In the genomic region with DNA sequence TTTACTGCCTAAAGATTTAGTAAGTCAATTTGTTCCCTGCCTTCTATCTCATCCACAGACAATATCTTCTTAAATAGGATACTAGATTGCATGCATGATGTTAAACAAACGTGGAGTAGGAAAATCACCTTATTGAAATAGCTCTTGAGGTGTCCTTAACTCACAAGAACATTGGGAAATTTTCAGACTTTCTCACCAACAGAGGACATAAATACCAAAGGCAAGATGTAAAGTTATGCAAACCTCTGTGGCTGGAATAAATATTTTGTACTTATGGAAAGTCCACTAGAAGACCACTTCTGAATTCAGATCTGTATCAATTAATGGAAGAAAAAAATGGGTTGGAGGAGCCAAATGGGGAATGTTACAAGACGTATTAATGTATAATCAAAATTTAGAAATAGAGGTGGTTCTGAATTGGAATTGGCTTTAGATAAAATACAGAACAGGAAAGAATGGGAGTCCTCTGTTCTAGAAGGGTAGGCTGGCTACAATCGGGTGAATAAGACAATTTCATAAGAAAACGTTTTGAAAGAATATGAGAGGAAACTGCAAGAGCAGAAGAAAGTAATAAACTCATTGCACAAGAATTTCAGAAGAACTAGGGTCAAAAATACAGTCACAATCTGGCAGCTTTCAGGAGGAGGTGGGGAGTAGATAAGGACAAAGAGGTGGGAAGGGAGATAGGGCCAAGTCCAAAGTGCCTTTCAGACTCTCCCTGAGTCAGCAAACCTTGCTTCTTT, we compare ENCODE assay signal across 13 cellular contexts.
A peak's percentile ranks its signal among the peaks of the same experiment; 100 is the strongest.
DNase-seq lines count a peak whose midpoint lies in the region; ATAC-seq lines count a peak whose summit lies in the region.
"Had no signal": no experiment of that assay in that cellular context is flagged by ENCODE, and none has a peak within 500 bp of the region (broad histone marks: within the 10 kb centered on the region; RNA-seq: fewer than 3 reads in every experiment).

No MANE protein-coding gene starts in this region.

- DNase-seq in left ventricle myocardium superior = no peak
- no peak for DNase-seq in Right ventricle myocardium inferior (ENCODE audit: missing footprints)
- peak; percentile 62 for DNase-seq in astrocyte of the hippocampus (ENCODE audit: low read depth, low spot score)
- peak; percentile 62 for DNase-seq in left lobe of liver (ENCODE audit: low spot score)
- DNase-seq in aorta = no peak
- no peak for DNase-seq in T-helper 2 cell
- DNase-seq in NCI-H82 (lab: John Stamatoyannopoulos, UW) = no peak
- DNase-seq: activated gamma-delta T cell; effector CD8-positive, alpha-beta T cell; NCI-H2171 treated with DMSO at 0.1 percent for 48 hours; nephron progenitor cell; stimulated activated CD4-positive, alpha-beta T cell treated with anti-CD3 and anti-CD28 coated beads, Interleukin-4, amount 100 ng/mL, for 24 hours had no signal

- no peaks in the 10 kb centered on the region for H3K27me3 ChIP-seq in aorta (ENCODE audit: control insufficient read depth in 1 of 2, insufficient read depth in 2 of 2, low read length in 1 of 2)

- H3K27ac ChIP-seq in aorta (ENCODE audit: low read depth in 1 of 2, low read length in 2 of 2) = peak overlapping the region in 1 of 2 donors; percentile 28

- peak; percentile 43 for ATAC-seq in left ventricle myocardium superior
- ATAC-seq in Right ventricle myocardium inferior = no peak
- peak; percentile 80 for ATAC-seq in left lobe of liver
- ATAC-seq in aorta (ENCODE audit: low FRiP score) = peak; percentile 75
- no peak for ATAC-seq in GM18519 (IDR thresholded peaks at IDR 0.05; ENCODE audit: low FRiP score, unreplicated experiment)

- 18 to 19% methylated on average over 4 of the region's 4 CpGs for WGBS in aorta, 2 donors

- H3K9me3 ChIP-seq in aorta (ENCODE audit: control insufficient read depth, low read length) = no peaks in the 10 kb centered on the region

- H3K36me3 ChIP-seq in aorta (ENCODE audit: control insufficient read depth in 1 of 2, insufficient read depth in 2 of 2, low read length in 1 of 2) = no peaks in the 10 kb centered on the region

- peaks cover 3 to 7% of the 10 kb centered on the region in 2 donors for H3K4me1 ChIP-seq in aorta (ENCODE audit: control insufficient read depth in 1 of 2, insufficient read depth in 2 of 2, low read length in 2 of 2)

- H3K4me3 ChIP-seq in aorta (ENCODE audit: low read length in 2 of 2) = no peak overlapping the region

- intact Hi-C loops in left ventricle myocardium superior (cut with micrococcal nuclease) (no loop called here), Right ventricle myocardium inferior (cut with DNase I) (no loop called here), aorta (cut with DNase I) (no loop called here)

Comparison
In these comparisons a context has a peak if more than half of its experiments do, and no peak if none do; other contexts are left out.
1. ATAC-seq: peak in left ventricle myocardium superior (single experiment), left lobe of liver (single experiment) and aorta (single experiment); none in Right ventricle myocardium inferior (single experiment) and GM18519 (single experiment).
2. DNase-seq: peak in astrocyte of the hippocampus (single experiment) and left lobe of liver (single experiment); none in left ventricle myocardium superior (single experiment), Right ventricle myocardium inferior (single experiment), aorta (0 of 2), T-helper 2 cell (0 of 5) and NCI-H82 (single experiment).